In genomic region chr10:103069453-103070331, GRCh38 we compare ENCODE assay signal across 8 cellular contexts.
DNase-seq lines count a peak whose midpoint lies in the region; ATAC-seq, FAIRE-seq and TF ChIP-seq lines count a peak whose summit lies in the region.

No MANE protein-coding gene starts in this region.

- peaks cover 0 to 3% (median 0%) of the 10 kb centered on the region in 7 donors for H3K9me3 Mint-ChIP-seq in CD14-positive monocyte
- no peaks in the 10 kb centered on the region for H3K9me3 Mint-ChIP-seq in IgD-negative memory B cell
- H3K9me3 Mint-ChIP-seq in T-cell = no peaks in the 10 kb centered on the region

- DNase-seq in CD14-positive monocyte (ENCODE audit: low spot score) (no peak), GM19239 (ENCODE audit: insufficient read length, low spot score) (no peak), T-cell (peak; percentile 43 to 75 (median 68)), amniotic epithelial cell (ENCODE audit: low read depth) (peak; percentile 53), iPS DF 4.7 (ENCODE audit: extremely low read depth, low spot score) (peak; percentile 41), posterior vena cava (ENCODE audit: low spot score) (no peak)
- DNase-seq in stimulated activated CD4-positive, alpha-beta T cell treated with anti-CD3 and anti-CD28 coated beads, Interleukin-12 subunit alpha, Interleukin-12 subunit beta, amount 100 ng/mL, for 4 hours = peak; percentile 66

- peaks cover 0 to 5% (median 0%) of the 10 kb centered on the region in 3 donors for H3K27me3 Mint-ChIP-seq in CD14-positive monocyte (ENCODE audit: low read depth in 3 of 3)
- no peaks in the 10 kb centered on the region for H3K27me3 Mint-ChIP-seq in IgD-negative memory B cell
- H3K27me3 Mint-ChIP-seq in T-cell = no peaks in the 10 kb centered on the region

- H3K4me3 Mint-ChIP-seq in CD14-positive monocyte (no peak overlapping the region), IgD-negative memory B cell (peak overlapping the region; percentile 12 to 78 (median 44)), T-cell (peak overlapping the region in 1 of 3 donors; percentile 13)

- H3K36me3 Mint-ChIP-seq in CD14-positive monocyte (peaks cover 0 to 4% of the 10 kb centered on the region in 2 donors), IgD-negative memory B cell (peaks cover 2% of the 10 kb centered on the region), T-cell (peaks cover 7% of the 10 kb centered on the region)

- CTCF ChIA-PET in T-cell (lab: Charles Lee) = interaction anchor here (0.7 to 1.2 kb wide), 6 partner anchors 15 to 155 kb away, joined by 3 to 11 read pairs (median 3); partner anchors contain the start of gene CNNM2 (in 2 of the 2)

- H3K4me1 Mint-ChIP-seq in CD14-positive monocyte (peaks cover 22% of the 10 kb centered on the region), IgD-negative memory B cell (peaks cover 24 to 31% (median 25%) of the 10 kb centered on the region in 3 donors), T-cell (peaks cover 21 to 29% (median 28%) of the 10 kb centered on the region in 3 donors)

- POLR2A ChIA-PET in T-cell (lab: Charles Lee) = interaction anchor here in 1 of 2 donors (0.7 kb wide), 1 partner anchor 413 kb away, joined by 11 read pairs; no protein-coding TSS in a partner anchor

- intact Hi-C loops in CD14-positive monocyte (cut with micrococcal nuclease) = loop anchor here in 1 of 2 donors (10.0 kb wide), 1 partner anchor 155 kb away; the partner anchor contains the start of gene CNNM2
- intact Hi-C loops in posterior vena cava (cut with DNase I) = loop anchor here (2.0 to 10.0 kb wide), 3 partner anchors 152 to 225 kb away; partner anchors contain the start of gene CNNM2 (in 1 of the 2)

- peak; percentile 96 for FAIRE-seq in GM19239 (lab: Jason Lieb, UNC)

- peak; percentile 67 for TF ChIP-seq CTCF in CD14-positive monocyte (IDR thresholded peaks at IDR 0.05)

- ATAC-seq in T-cell (replicated peaks in 1 of 4) = peak; percentile 79 to 91 (median 83)

- peak overlapping the region in 6 of 7 donors; percentile 31 to 67 (median 49) for H3K27ac Mint-ChIP-seq in CD14-positive monocyte
- H3K27ac Mint-ChIP-seq in IgD-negative memory B cell = peak overlapping the region; percentile 39 to 92 (median 54)
- H3K27ac Mint-ChIP-seq in T-cell = peak overlapping the region; percentile 58 to 79

Comparison
In these comparisons a context has a peak if more than half of its experiments do, and no peak if none do; other contexts are left out.
1. DNase-seq: peak in T-cell (34 of 34), amniotic epithelial cell (single experiment), iPS DF 4.7 (single experiment) and stimulated activated CD4-positive, alpha-beta T cell treated with anti-CD3 and anti-CD28 coated beads, Interleukin-12 subunit alpha, Interleukin-12 subunit beta, amount 100 ng/mL, for 4 hours (single experiment); none in CD14-positive monocyte (single experiment), GM19239 (single experiment) and posterior vena cava (single experiment).
2. H3K4me3 Mint-ChIP-seq: peak in IgD-negative memory B cell (4 of 4); none in CD14-positive monocyte (0 of 2).
3. Peak in every context shown above with its lines, with median percentiles within 50 percentile points of each other: H3K27ac Mint-ChIP-seq.